In the genomic region with DNA sequence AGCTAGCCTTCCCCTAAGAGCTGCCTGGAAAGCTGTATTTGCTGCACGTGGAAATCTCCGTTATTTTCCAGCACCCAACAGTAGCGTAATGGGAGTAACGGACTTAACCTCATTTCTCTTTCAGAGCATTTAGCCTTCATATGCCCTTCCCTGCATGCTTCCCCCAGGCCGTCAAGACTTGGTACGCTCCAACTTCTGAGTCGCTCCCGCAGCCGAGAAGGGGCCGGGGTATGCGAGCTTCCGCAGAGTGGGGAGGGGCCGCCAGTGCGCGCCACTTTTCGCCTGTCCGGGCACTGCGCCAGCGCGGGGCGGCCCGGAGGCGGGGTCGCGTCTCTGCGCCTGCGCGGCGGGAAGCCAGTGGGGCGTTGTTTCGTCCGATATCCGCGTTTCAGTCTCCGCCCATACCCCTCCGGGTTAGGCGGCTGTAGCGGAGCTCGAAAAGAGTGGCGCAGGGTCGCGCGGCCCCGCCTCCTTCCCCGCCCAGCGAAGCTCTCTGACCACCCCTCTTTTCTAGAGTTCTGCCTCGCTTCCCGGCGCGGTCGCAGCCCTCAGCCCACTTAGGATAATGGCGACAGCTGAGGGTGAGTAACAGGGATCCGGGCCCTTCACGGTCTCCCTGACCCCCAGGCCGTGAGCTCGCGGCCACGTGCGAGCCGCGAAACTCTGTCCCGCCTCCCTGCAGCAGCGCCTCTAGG, we compare ENCODE assay signal across 8 cellular contexts. TPM values are rescaled to one million over a fixed set of nuclear protein-coding genes. Genes with fewer than 3 reads are reported as not detected.
DNase-seq lines count a peak whose midpoint lies in the region; ATAC-seq and TF ChIP-seq lines count a peak whose summit lies in the region.

Gene PAICS, plus strand, starts transcription at position 513 of the 695 bp plus-strand sequence. Its CDS starts 53 bp downstream, at position 566.

- peaks cover 5 to 15% of the 10 kb centered on the region in 2 donors for H3K4me1 ChIP-seq in muscle layer of duodenum (ENCODE audit: control insufficient read depth in 1 of 2, insufficient read depth in 2 of 2, low read length in 2 of 2)

- no peaks in the 10 kb centered on the region for H3K27me3 Mint-ChIP-seq in activated T-cell treated with anti-CD3 and anti-CD28 coated beads, Interleukin-2, amount 50 U/mL, for 4 hours (ENCODE audit: low read depth)

- peak within 1 kb of the TSS; percentile 95 for H3K4me3 Mint-ChIP-seq in activated T-cell treated with anti-CD3 and anti-CD28 coated beads, Interleukin-2, amount 50 U/mL, for 4 hours

- peaks cover 13% of the 10 kb centered on the region for H3K36me3 Mint-ChIP-seq in activated T-cell treated with anti-CD3 and anti-CD28 coated beads, Interleukin-2, amount 50 U/mL, for 4 hours (ENCODE audit: insufficient read depth)

- no peaks in the 10 kb centered on the region for H3K27me3 ChIP-seq in muscle layer of duodenum (ENCODE audit: low read depth, low read length)

- H3K27ac ChIP-seq in muscle layer of duodenum (ENCODE audit: low read length): peak within 1 kb of the TSS; percentile 87

- H3K9me3 Mint-ChIP-seq in activated T-cell treated with anti-CD3 and anti-CD28 coated beads, Interleukin-2, amount 50 U/mL, for 4 hours: no peaks in the 10 kb centered on the region

- H3K9me3 ChIP-seq in muscle layer of duodenum (ENCODE audit: control insufficient read depth in 1 of 2, low read length in 2 of 2): no peaks in the 10 kb centered on the region

- DNase-seq in DMS153 treated with DMSO at 0.1 percent for 48 hours (lab: John Stamatoyannopoulos, UW; ENCODE audit: unreplicated experiment) (peak; percentile 87), KBM-7 (peak; percentile 98)
- peak; percentile 96 for DNase-seq in activated T-cell treated with anti-CD3 and anti-CD28 coated beads, Interleukin-2, amount 50 U/mL, for 4 hours
- DNase-seq in stimulated activated CD8-positive, alpha-beta memory T cell treated with anti-CD3 and anti-CD28 coated beads, Interleukin-7, amount 100 ng/mL, for 4 hours (ENCODE audit: low read depth in 2 of 2): peak; percentile 91 to 95

- in situ Hi-C loops in KBM-7 (cut with MboI; ENCODE audit: low pct_unique_long_range_greater_than_20kb, low sequenced_read_pairs): no loop called here

- no peaks in the 10 kb centered on the region for H3K36me3 ChIP-seq in muscle layer of duodenum (ENCODE audit: control insufficient read depth in 1 of 2, insufficient read depth in 2 of 2, low read length in 2 of 2)

- ATAC-seq in GM21717 (IDR thresholded peaks at IDR 0.05; ENCODE audit: unreplicated experiment) (peak; percentile 66), esophagus mucosa (peak; percentile 86)
- ATAC-seq in activated T-cell treated with anti-CD3 and anti-CD28 coated beads, Interleukin-2, amount 50 U/mL, for 4 hours: peak; percentile 81 to 83

- peak within 1 kb of the TSS; percentile 79 to 92 for H3K4me3 ChIP-seq in muscle layer of duodenum (ENCODE audit: low read depth in 1 of 2, low read length in 2 of 2)

- peaks cover 50% of the 10 kb centered on the region for H3K4me1 Mint-ChIP-seq in activated T-cell treated with anti-CD3 and anti-CD28 coated beads, Interleukin-2, amount 50 U/mL, for 4 hours (ENCODE audit: low read depth)

TF ChIP-seq in PFSK-1, 5 proteins besides CTCF, POLR2A, EP300 and RAD21:
- TF ChIP-seq POLR2AphosphoS5 (IDR thresholded peaks at IDR 0.05; ENCODE audit: low read depth, low read length) (peak; percentile 68), SIN3A (IDR thresholded peaks at IDR 0.05; ENCODE audit: borderline replicate concordance, insufficient read depth, low read length) (peak; percentile 87; the same call in 1 of the 2 replicates), FOXP2 (optimal IDR thresholded peaks at IDR 0.05; ENCODE audit: borderline replicate concordance, extremely low read depth, extremely low read length, insufficient read depth) (peak; percentile 31), TAF1 (IDR thresholded peaks at IDR 0.05; ENCODE audit: borderline replicate concordance, insufficient read depth, low read length) (peak; percentile 96)
- TF ChIP-seq, protein P1, sequence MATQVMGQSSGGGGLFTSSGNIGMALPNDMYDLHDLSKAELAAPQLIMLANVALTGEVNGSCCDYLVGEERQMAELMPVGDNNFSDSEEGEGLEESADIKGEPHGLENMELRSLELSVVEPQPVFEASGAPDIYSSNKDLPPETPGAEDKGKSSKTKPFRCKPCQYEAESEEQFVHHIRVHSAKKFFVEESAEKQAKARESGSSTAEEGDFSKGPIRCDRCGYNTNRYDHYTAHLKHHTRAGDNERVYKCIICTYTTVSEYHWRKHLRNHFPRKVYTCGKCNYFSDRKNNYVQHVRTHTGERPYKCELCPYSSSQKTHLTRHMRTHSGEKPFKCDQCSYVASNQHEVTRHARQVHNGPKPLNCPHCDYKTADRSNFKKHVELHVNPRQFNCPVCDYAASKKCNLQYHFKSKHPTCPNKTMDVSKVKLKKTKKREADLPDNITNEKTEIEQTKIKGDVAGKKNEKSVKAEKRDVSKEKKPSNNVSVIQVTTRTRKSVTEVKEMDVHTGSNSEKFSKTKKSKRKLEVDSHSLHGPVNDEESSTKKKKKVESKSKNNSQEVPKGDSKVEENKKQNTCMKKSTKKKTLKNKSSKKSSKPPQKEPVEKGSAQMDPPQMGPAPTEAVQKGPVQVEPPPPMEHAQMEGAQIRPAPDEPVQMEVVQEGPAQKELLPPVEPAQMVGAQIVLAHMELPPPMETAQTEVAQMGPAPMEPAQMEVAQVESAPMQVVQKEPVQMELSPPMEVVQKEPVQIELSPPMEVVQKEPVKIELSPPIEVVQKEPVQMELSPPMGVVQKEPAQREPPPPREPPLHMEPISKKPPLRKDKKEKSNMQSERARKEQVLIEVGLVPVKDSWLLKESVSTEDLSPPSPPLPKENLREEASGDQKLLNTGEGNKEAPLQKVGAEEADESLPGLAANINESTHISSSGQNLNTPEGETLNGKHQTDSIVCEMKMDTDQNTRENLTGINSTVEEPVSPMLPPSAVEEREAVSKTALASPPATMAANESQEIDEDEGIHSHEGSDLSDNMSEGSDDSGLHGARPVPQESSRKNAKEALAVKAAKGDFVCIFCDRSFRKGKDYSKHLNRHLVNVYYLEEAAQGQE (IDR thresholded peaks at IDR 0.05; ENCODE audit: insufficient read depth in 1 of 2, low read depth in 2 of 2, low read length in 2 of 2): 0 out of 4 replicates have a peak, but pooled peaks of 1 of the 2 experiments have one; percentile 15

RNA-seq across cellular contexts. Expression of gene PAICS, which starts in this region (rescaled TPM):
- 41.6 TPM for polyA plus RNA-seq in PFSK-1 (2012; ENCODE audit: insufficient read length, low read depth)
- 100 to 1,000 TPM; 309 to 370 (median 332) TPM for total RNA-seq in activated T-cell treated with anti-CD3 and anti-CD28 coated beads, Interleukin-2, amount 50 U/mL, for 4 hours
- total RNA-seq in esophagus mucosa: 71.7 TPM

Comparison
In these comparisons a context has a peak if more than half of its experiments do, and no peak if none do; other contexts are left out.
1. Peak in every context shown above with its lines: DNase-seq, ATAC-seq, H3K4me3 ChIP-seq and H3K27ac ChIP-seq.